Comparison of ENCODE assay signal across 9 cellular contexts in genomic region chr9:22208846-22209585, GRCh38.
A peak's percentile ranks its signal among the peaks of the same experiment; 100 is the strongest.
DNase-seq lines count a peak whose midpoint lies in the region; ATAC-seq and TF ChIP-seq lines count a peak whose summit lies in the region.
"Had no signal": no experiment of that assay in that cellular context is flagged by ENCODE, and none has a peak within 500 bp of the region (broad histone marks: within the 10 kb centered on the region; RNA-seq: fewer than 3 reads in every experiment).

No MANE protein-coding gene starts in this region.

- peak overlapping the region in 3 of 4 donors; percentile 59 to 88 (median 88) for H3K4me3 Mint-ChIP-seq in IgD-negative memory B cell
- H3K4me3 Mint-ChIP-seq in activated naive CD8-positive, alpha-beta T cell treated with anti-CD3 and anti-CD28 coated beads, Interleukin-2, amount 50 U/mL, for 24 hours, result peak overlapping the region; percentile 42
- H3K4me3 Mint-ChIP-seq in naive thymus-derived CD4-positive, alpha-beta T cell, result peak overlapping the region; percentile 55 to 84 (median 76)

- peak; percentile 72 for ATAC-seq in GM18868 (IDR thresholded peaks at IDR 0.05; ENCODE audit: unreplicated experiment)
- peak; percentile 94 for ATAC-seq in activated naive CD8-positive, alpha-beta T cell treated with anti-CD3 and anti-CD28 coated beads, Interleukin-2, amount 50 U/mL, for 24 hours
- ATAC-seq in naive thymus-derived CD4-positive, alpha-beta T cell, result no peak

- intact Hi-C loops in naive thymus-derived CD4-positive, alpha-beta T cell (cut with micrococcal nuclease), result no loop called here
- intact Hi-C loops in A673 (cut with micrococcal nuclease; ENCODE audit: unreplicated experiment), result no loop called here

- H3K27ac ChIP-seq in naive thymus-derived CD4-positive, alpha-beta T cell (ENCODE audit: low read depth, low read length), result no peak overlapping the region
- H3K27ac ChIP-seq in A673 (ENCODE audit: low read depth, low read length, poor library complexity, severe bottlenecking), result no peak overlapping the region

- H3K27me3 ChIP-seq in naive thymus-derived CD4-positive, alpha-beta T cell (ENCODE audit: control insufficient read depth in 2 of 2, insufficient read depth in 2 of 2, low read length in 2 of 2), result no peaks in the 10 kb centered on the region
- H3K27me3 ChIP-seq in A673 (replicated peaks; ENCODE audit: insufficient read depth, low read depth, low read length, poor library complexity), result no peaks in the 10 kb centered on the region

- H3K9me3 Mint-ChIP-seq in IgD-negative memory B cell, result no peaks in the 10 kb centered on the region
- peaks cover 4% of the 10 kb centered on the region for H3K9me3 Mint-ChIP-seq in activated naive CD8-positive, alpha-beta T cell treated with anti-CD3 and anti-CD28 coated beads, Interleukin-2, amount 50 U/mL, for 24 hours
- no peaks in the 10 kb centered on the region for H3K9me3 Mint-ChIP-seq in naive thymus-derived CD4-positive, alpha-beta T cell

- POLR2A ChIA-PET in naive thymus-derived CD4-positive, alpha-beta T cell (lab: Charles Lee), result no interaction called here
- POLR2A ChIA-PET in A673 (lab: Charles Lee; ENCODE audit: low non-redundant PET), result no interaction called here

- peaks cover 24 to 43% (median 36%) of the 10 kb centered on the region in 3 donors for H3K4me1 Mint-ChIP-seq in IgD-negative memory B cell
- peaks cover 41% of the 10 kb centered on the region for H3K4me1 Mint-ChIP-seq in activated naive CD8-positive, alpha-beta T cell treated with anti-CD3 and anti-CD28 coated beads, Interleukin-2, amount 50 U/mL, for 24 hours
- peaks cover 6 to 15% (median 12%) of the 10 kb centered on the region in 7 donors for H3K4me1 Mint-ChIP-seq in naive thymus-derived CD4-positive, alpha-beta T cell

- no peaks in the 10 kb centered on the region for H3K9me3 ChIP-seq in naive thymus-derived CD4-positive, alpha-beta T cell (ENCODE audit: control insufficient read depth in 2 of 3, low read length in 3 of 3)
- no peaks in the 10 kb centered on the region for H3K9me3 ChIP-seq in A673 (ENCODE audit: low read depth, low read length, poor library complexity, severe bottlenecking)

- TF ChIP-seq CTCF in A673 (conservative IDR thresholded peaks at IDR 0.05; ENCODE audit: low read depth, low read length), result no peak

- H3K27me3 Mint-ChIP-seq in IgD-negative memory B cell, result peaks cover 3% of the 10 kb centered on the region
- no peaks in the 10 kb centered on the region for H3K27me3 Mint-ChIP-seq in activated naive CD8-positive, alpha-beta T cell treated with anti-CD3 and anti-CD28 coated beads, Interleukin-2, amount 50 U/mL, for 24 hours
- H3K27me3 Mint-ChIP-seq in naive thymus-derived CD4-positive, alpha-beta T cell, result peaks cover 0 to 19% (median 0%) of the 10 kb centered on the region in 5 donors

- H3K27ac Mint-ChIP-seq in IgD-negative memory B cell, result no peak overlapping the region
- peak overlapping the region; percentile 71 for H3K27ac Mint-ChIP-seq in activated naive CD8-positive, alpha-beta T cell treated with anti-CD3 and anti-CD28 coated beads, Interleukin-2, amount 50 U/mL, for 24 hours
- peak overlapping the region in 4 of 9 donors; percentile 10 to 79 (median 46) for H3K27ac Mint-ChIP-seq in naive thymus-derived CD4-positive, alpha-beta T cell

- H3K36me3 Mint-ChIP-seq in IgD-negative memory B cell, result peaks cover 1% of the 10 kb centered on the region
- H3K36me3 Mint-ChIP-seq in activated naive CD8-positive, alpha-beta T cell treated with anti-CD3 and anti-CD28 coated beads, Interleukin-2, amount 50 U/mL, for 24 hours (ENCODE audit: low read depth), result no peaks in the 10 kb centered on the region
- peaks cover 0 to 3% (median 0%) of the 10 kb centered on the region in 5 donors for H3K36me3 Mint-ChIP-seq in naive thymus-derived CD4-positive, alpha-beta T cell

- CTCF ChIA-PET in naive thymus-derived CD4-positive, alpha-beta T cell (lab: Charles Lee), result no interaction called here
- CTCF ChIA-PET in A673 (lab: Charles Lee), result no interaction called here

- peak; percentile 9 for DNase-seq in activated naive CD8-positive, alpha-beta T cell treated with anti-CD3 and anti-CD28 coated beads, Interleukin-2, amount 50 U/mL, for 24 hours
- DNase-seq in naive thymus-derived CD4-positive, alpha-beta T cell, result no peak
- DNase-seq in A673 (ENCODE audit: low spot score) (no peak), middle frontal gyrus (ENCODE audit: extremely low spot score, low spot score) (no peak)
- DNase-seq in stimulated activated CD4-positive, alpha-beta T cell treated with anti-CD3 and anti-CD28 coated beads, Interleukin-12 subunit alpha, Interleukin-12 subunit beta, amount 100 ng/mL, for 4 hours, result no peak
- DNase-seq: hypothalamus, NCI-H1048 had no signal

- no TSS peak for BruUV-seq in A673 (replicated peaks; lab: Mats Ljungman, UMichigan)

- H3K36me3 ChIP-seq in naive thymus-derived CD4-positive, alpha-beta T cell (ENCODE audit: control insufficient read depth in 2 of 3, insufficient read depth in 3 of 3, low read length in 3 of 3), result no peaks in the 10 kb centered on the region
- no peaks in the 10 kb centered on the region for H3K36me3 ChIP-seq in A673 (ENCODE audit: insufficient read depth, low read length, poor library complexity, severe bottlenecking)

- H3K4me3 ChIP-seq in naive thymus-derived CD4-positive, alpha-beta T cell (ENCODE audit: low read length), result peak overlapping the region; percentile 17
- H3K4me3 ChIP-seq in A673 (ENCODE audit: low read depth, low read length, poor library complexity, severe bottlenecking), result no peak overlapping the region

- H3K4me1 ChIP-seq in naive thymus-derived CD4-positive, alpha-beta T cell (ENCODE audit: control insufficient read depth in 2 of 2, insufficient read depth in 2 of 2, low read length in 2 of 2), result peaks cover 0 to 4% of the 10 kb centered on the region in 2 donors
- no peaks in the 10 kb centered on the region for H3K4me1 ChIP-seq in A673 (ENCODE audit: insufficient read depth, low read length, poor library complexity, severe bottlenecking)
